12 cellular contexts compared by ENCODE assay signal in genomic region chr18:23142285-23142929, GRCh38. TPM values are rescaled to one million over a fixed set of nuclear protein-coding genes. Genes with fewer than 3 reads are reported as not detected.
A peak's percentile ranks its signal among the peaks of the same experiment; 100 is the strongest.
DNase-seq lines count a peak whose midpoint lies in the region; ATAC-seq and TF ChIP-seq lines count a peak whose summit lies in the region.
"Had no signal": no experiment of that assay in that cellular context is flagged by ENCODE, and none has a peak within 500 bp of the region (broad histone marks: within the 10 kb centered on the region; RNA-seq: fewer than 3 reads in every experiment).

No MANE protein-coding gene starts in this region.

- TF ChIP-seq POLR2A in right lobe of liver (IDR thresholded peaks at IDR 0.05), result no peak
- no peak for TF ChIP-seq POLR2A in upper lobe of left lung (IDR thresholded peaks at IDR 0.05)

- H3K36me3 Mint-ChIP-seq in activated T-cell treated with anti-CD3 and anti-CD28 coated beads, Interleukin-2, amount 50 U/mL, for 72 hours (ENCODE audit: insufficient read depth in 2 of 2), result no peaks in the 10 kb centered on the region
- H3K36me3 Mint-ChIP-seq in MCF 10A (ENCODE audit: insufficient read depth, unreplicated experiment), result no peaks in the 10 kb centered on the region
- H3K36me3 Mint-ChIP-seq: activated naive CD8-positive, alpha-beta T cell had no signal

- peak; percentile 47 to 58 for ATAC-seq in activated T-cell treated with anti-CD3 and anti-CD28 coated beads, Interleukin-2, amount 50 U/mL, for 72 hours (replicated peaks in 1 of 2)
- ATAC-seq in right lobe of liver (peak; percentile 16 to 26 (median 22)), upper lobe of left lung (ENCODE audit: low FRiP score in 2 of 2) (no peak)

- H3K4me3 ChIP-seq in right lobe of liver (no peak overlapping the region), upper lobe of left lung (no peak overlapping the region)
- H3K4me3 ChIP-seq: prostate gland had no signal

- H3K27ac ChIP-seq in right lobe of liver (peak overlapping the region; percentile 12 to 85 (median 81)), upper lobe of left lung (peak overlapping the region; percentile 48 to 87 (median 78))

- intact Hi-C loops in MCF 10A (cut with micrococcal nuclease) (no loop called here), right lobe of liver (cut with DNase I) (no loop called here)

- CTCF ChIA-PET in MCF 10A (lab: Yijun Ruan, JAX), result interaction anchor here (0.8 to 1.9 kb wide), 3 partner anchors 11 to 237 kb away, joined by 3 to 7 read pairs (median 7); no protein-coding TSS in a partner anchor

- H3K9me3 ChIP-seq in right lobe of liver (no peaks in the 10 kb centered on the region), upper lobe of left lung (no peaks in the 10 kb centered on the region)
- H3K9me3 ChIP-seq: prostate gland had no signal

- H3K36me3 ChIP-seq in right lobe of liver (no peaks in the 10 kb centered on the region), upper lobe of left lung (no peaks in the 10 kb centered on the region)
- H3K36me3 ChIP-seq: prostate gland had no signal

- no peaks in the 10 kb centered on the region for H3K27me3 ChIP-seq in right lobe of liver
- H3K27me3 ChIP-seq in upper lobe of left lung, result no peaks in the 10 kb centered on the region

- H3K27ac Mint-ChIP-seq in activated T-cell treated with anti-CD3 and anti-CD28 coated beads, Interleukin-2, amount 50 U/mL, for 72 hours, result no peak overlapping the region
- H3K27ac Mint-ChIP-seq in MCF 10A (ENCODE audit: low read depth, unreplicated experiment), result peak overlapping the region; percentile 89
- H3K27ac Mint-ChIP-seq: activated naive CD8-positive, alpha-beta T cell had no signal

- no peak for TF ChIP-seq EP300 in upper lobe of left lung (IDR thresholded peaks at IDR 0.05)

- POLR2A ChIA-PET in MCF 10A (lab: Yijun Ruan, JAX), result interaction anchor here (0.5 to 2.2 kb wide), 4 partner anchors 8 to 1417 kb away, joined by 3 to 13 read pairs (median 4); partner anchors contain the start of genes CABLES1 and RIOK3

- DNase-seq in activated T-cell treated with anti-CD3 and anti-CD28 coated beads, Interleukin-2, amount 50 U/mL, for 72 hours, result no peak
- no peak for DNase-seq in activated T-cell treated with anti-CD3 and anti-CD28 coated beads, Interleukin-2, amount 50 U/mL, for 1 hour
- peak; percentile 35 for DNase-seq in MCF 10A (ENCODE audit: unreplicated experiment)
- DNase-seq in right lobe of liver, result no peak
- DNase-seq in upper lobe of left lung, result no peak
- DNase-seq in dedifferentiated amniotic fluid mesenchymal stem cell (ENCODE audit: extremely low spot score), result no peak
- DNase-seq in NCI-H1930 (lab: John Stamatoyannopoulos, UW), result no peak
- no peak for DNase-seq in NCI-H82 treated with DMSO at 0.1 percent for 48 hours (lab: John Stamatoyannopoulos, UW; ENCODE audit: unreplicated experiment)
- DNase-seq: activated CD8-positive, alpha-beta memory T cell treated with anti-CD3 and anti-CD28 coated beads for 24 hours; NCI-H1694 treated with DMSO at 0.1 percent for 48 hours had no signal

- H3K4me1 ChIP-seq in right lobe of liver, result peaks cover 0 to 59% (median 28%) of the 10 kb centered on the region in 4 donors
- peaks cover 36 to 57% (median 48%) of the 10 kb centered on the region in 4 donors for H3K4me1 ChIP-seq in upper lobe of left lung
- H3K4me1 ChIP-seq: prostate gland had no signal

- no peaks in the 10 kb centered on the region for H3K9me3 Mint-ChIP-seq in activated T-cell treated with anti-CD3 and anti-CD28 coated beads, Interleukin-2, amount 50 U/mL, for 72 hours
- no peaks in the 10 kb centered on the region for H3K9me3 Mint-ChIP-seq in MCF 10A (ENCODE audit: unreplicated experiment)

- peaks cover 12% of the 10 kb centered on the region for H3K27me3 Mint-ChIP-seq in activated T-cell treated with anti-CD3 and anti-CD28 coated beads, Interleukin-2, amount 50 U/mL, for 72 hours (ENCODE audit: low read depth)
- no peaks in the 10 kb centered on the region for H3K27me3 Mint-ChIP-seq in MCF 10A (ENCODE audit: insufficient read depth, unreplicated experiment)

- WGBS in right lobe of liver (ENCODE audit: insufficient coverage, low coverage, low lambda C conversion rate, missing lambda C conversion rate), result 20% methylated on average over 5 of the region's 6 CpGs
- WGBS in upper lobe of left lung, 2 donors, result 48 to 58% methylated on average over 6 of the region's 6 CpGs

- TF ChIP-seq CTCF in MCF 10A (IDR thresholded peaks at IDR 0.05; ENCODE audit: unreplicated experiment) (no peak), right lobe of liver (IDR thresholded peaks at IDR 0.05) (no peak), upper lobe of left lung (IDR thresholded peaks at IDR 0.05) (no peak)

- BruUV-seq in MCF 10A (replicated peaks; lab: Mats Ljungman, UMichigan), result no TSS peak

- peaks cover 19% of the 10 kb centered on the region for H3K4me1 Mint-ChIP-seq in activated T-cell treated with anti-CD3 and anti-CD28 coated beads, Interleukin-2, amount 50 U/mL, for 72 hours (ENCODE audit: low read depth)
- H3K4me1 Mint-ChIP-seq in MCF 10A (ENCODE audit: insufficient read depth, unreplicated experiment), result peaks cover 25% of the 10 kb centered on the region

- no peak overlapping the region for H3K4me3 Mint-ChIP-seq in activated T-cell treated with anti-CD3 and anti-CD28 coated beads, Interleukin-2, amount 50 U/mL, for 72 hours
- no peak overlapping the region for H3K4me3 Mint-ChIP-seq in MCF 10A (ENCODE audit: unreplicated experiment)
- H3K4me3 Mint-ChIP-seq: activated naive CD8-positive, alpha-beta T cell had no signal

RNA-seq across cellular contexts. Expression of gene CABLES1, which starts 7.1 kb away (rescaled TPM):
- total RNA-seq in activated T-cell treated with anti-CD3 and anti-CD28 coated beads, Interleukin-2, amount 50 U/mL, for 72 hours, result 10 to 100 TPM in 1 of 2 donors, 1 to 10 TPM in 1; 5.5 to 15.0 TPM
- total RNA-seq in MCF 10A (2022), result 3.2 and 3.7 TPM in 2 replicates
- total RNA-seq in right lobe of liver, result 10 to 100 TPM in 5 of 6 experiments, 1 to 10 TPM in 1; 7.4 to 21.5 (median 11.3) TPM
- total RNA-seq in upper lobe of left lung, result 10 to 100 TPM; 24.6 to 63.9 (median 40.9) TPM

Comparison
In these comparisons a context has a peak if more than half of its experiments do, and no peak if none do; other contexts are left out.
1. ATAC-seq: peak in activated T-cell treated with anti-CD3 and anti-CD28 coated beads, Interleukin-2, amount 50 U/mL, for 72 hours (2 of 2) and right lobe of liver (4 of 4); none in upper lobe of left lung (0 of 2).